In genomic region chr1:167630568-167631385, GRCh38 we compare ENCODE assay signal across 8 cellular contexts. TPM values are rescaled to one million over a fixed set of nuclear protein-coding genes. Genes with fewer than 3 reads are reported as not detected.
DNase-seq lines count a peak whose midpoint lies in the region; ATAC-seq and TF ChIP-seq lines count a peak whose summit lies in the region.

No MANE protein-coding gene starts in this region.

- peak; percentile 35 to 37 for DNase-seq in activated CD4-positive, alpha-beta T cell treated with anti-CD3 and anti-CD28 coated beads for 4 hours
- no peak for DNase-seq in activated CD4-positive, alpha-beta T cell treated with anti-CD3 and anti-CD28 coated beads, Interleukin-2, amount 50 U/mL, for 1 hour
- DNase-seq in T-helper 17 cell (no peak), esophagus squamous epithelium (lab: John Stamatoyannopoulos, UW) (no peak), HCEC 1CT (no peak), SHP77 treated with DMSO at 0.1 percent for 48 hours (lab: John Stamatoyannopoulos, UW) (no peak), cerebellar nuclear complex (lab: John Stamatoyannopoulos, UW) (no peak)

- TF ChIP-seq CTCF in esophagus squamous epithelium (IDR thresholded peaks at IDR 0.05) (no peak), neutrophil (IDR thresholded peaks at IDR 0.05) (no peak)

- H3K4me1 Mint-ChIP-seq in T-helper 17 cell = peaks cover 55% of the 10 kb centered on the region

- TF ChIP-seq POLR2A in esophagus squamous epithelium (IDR thresholded peaks at IDR 0.05) = peak in 1 of 4 donors; percentile 4

- H3K4me3 ChIP-seq in esophagus squamous epithelium (peak overlapping the region; percentile 45 to 79 (median 61)), neutrophil (ENCODE audit: low read depth in 1 of 2, low read length in 1 of 2) (peak overlapping the region; percentile 88 to 90)

- intact Hi-C loops in esophagus squamous epithelium (cut with DNase I) = no loop called here

- H3K4me3 Mint-ChIP-seq in T-helper 17 cell = peak overlapping the region; percentile 97

- H3K27ac ChIP-seq in esophagus squamous epithelium (peak overlapping the region; percentile 77 to 95 (median 86)), neutrophil (peak overlapping the region; percentile 99)

- 33 to 51% methylated on average over 10 to 14 of the region's 16 CpGs for WGBS in esophagus squamous epithelium, 2 donors

- H3K27me3 ChIP-seq in esophagus squamous epithelium (peaks cover 0 to 34% (median 0%) of the 10 kb centered on the region in 4 donors), neutrophil (no peaks in the 10 kb centered on the region)

- ATAC-seq in T-helper 17 cell = no peak

- H3K36me3 Mint-ChIP-seq in T-helper 17 cell (ENCODE audit: low read depth) = peaks cover 10% of the 10 kb centered on the region

- H3K36me3 ChIP-seq in esophagus squamous epithelium (no peaks in the 10 kb centered on the region), neutrophil (peaks cover 19% of the 10 kb centered on the region)

- peaks cover 10 to 58% (median 16%) of the 10 kb centered on the region in 3 donors for H3K4me1 ChIP-seq in esophagus squamous epithelium
- peaks cover 84 to 88% of the 10 kb centered on the region in 2 experiments for H3K4me1 ChIP-seq in neutrophil (ENCODE audit: control insufficient read depth in 1 of 2, insufficient read depth in 1 of 2, low read depth in 1 of 2, low read length in 1 of 2)

- H3K9me3 ChIP-seq in T-helper 17 cell (ENCODE audit: control insufficient read depth, low read length, poor library complexity, severe bottlenecking) (no peaks in the 10 kb centered on the region), esophagus squamous epithelium (no peaks in the 10 kb centered on the region), neutrophil (no peaks in the 10 kb centered on the region)

- peak overlapping the region; percentile 98 for H3K27ac Mint-ChIP-seq in T-helper 17 cell

- no peaks in the 10 kb centered on the region for H3K27me3 Mint-ChIP-seq in T-helper 17 cell

RNA-seq across cellular contexts. Expression of gene RCSD1, which starts 0.7 kb away (rescaled TPM):
- 100 to 1,000 TPM in 1 of 2 donors, 10 to 100 TPM in 1; 88.0 to 101 TPM for total RNA-seq in T-helper 17 cell
- 10 to 100 TPM in 1 of 4 donors, 1 to 10 TPM in 3; 1.2 to 17.7 (median 3.4) TPM for total RNA-seq in esophagus squamous epithelium

Comparison
In these comparisons a context has a peak if more than half of its experiments do, and no peak if none do; other contexts are left out.
1. DNase-seq: peak in activated CD4-positive, alpha-beta T cell treated with anti-CD3 and anti-CD28 coated beads for 4 hours (2 of 2); none in activated CD4-positive, alpha-beta T cell treated with anti-CD3 and anti-CD28 coated beads, Interleukin-2, amount 50 U/mL, for 1 hour (single experiment), T-helper 17 cell (0 of 3), esophagus squamous epithelium (single experiment), HCEC 1CT (single experiment), SHP77 treated with DMSO at 0.1 percent for 48 hours (single experiment) and cerebellar nuclear complex (0 of 2).
2. RNA of gene RCSD1, which starts 0.7 kb away (total RNA-seq): 88.0 to 101 TPM in T-helper 17 cell; 1.2 to 17.7 TPM in esophagus squamous epithelium; every median in the first group is over 4 times any median in the second.